ENCODE assay signal across 1 cellular context in genomic region chr6:44257007-44257752, GRCh38.
TF ChIP-seq lines count a peak whose summit lies in the region.

SLC35B2 (minus strand) TSS chr6:44257528; CDS start chr6:44257410, 118 bp downstream.

TF ChIP-seq in HepG2, 621 proteins besides CTCF, POLR2A, EP300 and RAD21 (continued from another document and continues in another):
- TF ChIP-seq IRF9 (CRISPR knock-in tag; IDR thresholded peaks at IDR 0.05; ENCODE audit: borderline replicate concordance) (peak; percentile 92; the same call in 1 of the 2 replicates), RERE (CRISPR knock-in tag; IDR thresholded peaks at IDR 0.05; ENCODE audit: low read depth) (peak; percentile 37; the same call in 1 of the 2 replicates), ZNF704 (CRISPR knock-in tag; IDR thresholded peaks at IDR 0.05; ENCODE audit: borderline replicate concordance) (peak; percentile 90; the same call in 1 of the 2 replicates), ONECUT2 (CRISPR knock-in tag; IDR thresholded peaks at IDR 0.05) (no peak), PITX1 (CRISPR knock-in tag; IDR thresholded peaks at IDR 0.05) (peak; percentile 67), ZNF674 (CRISPR knock-in tag; IDR thresholded peaks at IDR 0.05; ENCODE audit: low read depth) (peak; percentile 87; the same call in 1 of the 2 replicates), ZNF235 (CRISPR knock-in tag; IDR thresholded peaks at IDR 0.05; ENCODE audit: borderline replicate concordance) (no peak), POGK (CRISPR knock-in tag; conservative IDR thresholded peaks at IDR 0.05) (peak; percentile 94), ZNF451 (CRISPR knock-in tag; IDR thresholded peaks at IDR 0.05) (peak; percentile 97; the same call in 1 of the 2 replicates), LRRFIP1 (CRISPR knock-in tag; conservative IDR thresholded peaks at IDR 0.05) (no peak; the same call in 1 of the 2 replicates), SYNCRIP (IDR thresholded peaks at IDR 0.05; ENCODE audit: insufficient read depth, low read depth, low read length) (no peak), ZBTB42 (CRISPR knock-in tag; IDR thresholded peaks at IDR 0.05) (peak; percentile 93; the same call in 1 of the 2 replicates), ZNF281 (CRISPR knock-in tag; IDR thresholded peaks at IDR 0.05; ENCODE audit: borderline replicate concordance) (peak; percentile 85), BORCS8-MEF2B (CRISPR knock-in tag; IDR thresholded peaks at IDR 0.05) (peak; percentile 90), STAG1 (CRISPR knock-in tag; IDR thresholded peaks at IDR 0.05) (peak; percentile 13), FOXA1 (IDR thresholded peaks at IDR 0.05) (no peak), FOXA1 (CRISPR knock-in tag; IDR thresholded peaks at IDR 0.05) (no peak; the same call in 1 of the 2 replicates), SRSF1 (optimal IDR thresholded peaks at IDR 0.05; ENCODE audit: low read depth, low read length) (peak; percentile 87), NR0B2 (CRISPR knock-in tag; IDR thresholded peaks at IDR 0.05) (peak; percentile 82; the same call in 1 of the 2 replicates), DR1 (CRISPR knock-in tag; IDR thresholded peaks at IDR 0.05) (peak; percentile 79), ATF7 (IDR thresholded peaks at IDR 0.05) (no peak), ATF7 (CRISPR knock-in tag; IDR thresholded peaks at IDR 0.05) (no peak; the same call in 1 of the 2 replicates), TCF12 (IDR thresholded peaks at IDR 0.05) (no peak), TCF12 (CRISPR knock-in tag; IDR thresholded peaks at IDR 0.05) (no peak), FOSL1 (CRISPR knock-in tag; IDR thresholded peaks at IDR 0.05; ENCODE audit: borderline replicate concordance) (no peak), ATF7-NPFF (CRISPR knock-in tag; IDR thresholded peaks at IDR 0.05; ENCODE audit: low read depth) (peak; percentile 98), SKI (IDR thresholded peaks at IDR 0.05; ENCODE audit: partially characterized antibody) (no peak), CSRNP2 (CRISPR knock-in tag; conservative IDR thresholded peaks at IDR 0.05; ENCODE audit: low read depth) (peak; percentile 92; the same call in 1 of the 2 replicates), KAT8 (CRISPR knock-in tag; IDR thresholded peaks at IDR 0.05) (peak; percentile 84), PHF20 (CRISPR knock-in tag; IDR thresholded peaks at IDR 0.05) (peak; percentile 79), PRPF4 (IDR thresholded peaks at IDR 0.05; ENCODE audit: low read depth, low read length, poor library complexity, severe bottlenecking) (no peak), ZNF619 (CRISPR knock-in tag; IDR thresholded peaks at IDR 0.05) (peak; percentile 75; the same call in 1 of the 2 replicates), ZNF75D (CRISPR knock-in tag; IDR thresholded peaks at IDR 0.05; ENCODE audit: borderline replicate concordance) (peak; percentile 95; the same call in 1 of the 2 replicates), CCDC6 (CRISPR knock-in tag; IDR thresholded peaks at IDR 0.05) (peak; percentile 25; the same call in 1 of the 2 replicates), KDM5B (CRISPR knock-in tag; IDR thresholded peaks at IDR 0.05; ENCODE audit: borderline replicate concordance) (peak; percentile 91; the same call in 1 of the 2 replicates), ERF (CRISPR knock-in tag; IDR thresholded peaks at IDR 0.05) (peak; percentile 86), HNF4G (IDR thresholded peaks at IDR 0.05; ENCODE audit: borderline replicate concordance, low read depth, low read length) (no peak), HNF4G (CRISPR knock-in tag; IDR thresholded peaks at IDR 0.05; ENCODE audit: borderline replicate concordance, low read depth) (peak; percentile 80; the same call in 1 of the 2 replicates), NR2C2 (CRISPR knock-in tag; IDR thresholded peaks at IDR 0.05; ENCODE audit: borderline replicate concordance) (peak; percentile 79; the same call in 1 of the 2 replicates), ZBTB7B (CRISPR knock-in tag; IDR thresholded peaks at IDR 0.05) (peak; percentile 86), TRAFD1 (CRISPR knock-in tag; IDR thresholded peaks at IDR 0.05; ENCODE audit: borderline replicate concordance) (no peak), ZFP36 (IDR thresholded peaks at IDR 0.05; ENCODE audit: borderline replicate concordance, low read depth, low read length, partially characterized antibody) (no peak), ZFX (CRISPR knock-in tag; IDR thresholded peaks at IDR 0.05; ENCODE audit: low read depth) (peak; percentile 83)
